ENCODE assay signal across 16 cellular contexts in the genomic region with DNA sequence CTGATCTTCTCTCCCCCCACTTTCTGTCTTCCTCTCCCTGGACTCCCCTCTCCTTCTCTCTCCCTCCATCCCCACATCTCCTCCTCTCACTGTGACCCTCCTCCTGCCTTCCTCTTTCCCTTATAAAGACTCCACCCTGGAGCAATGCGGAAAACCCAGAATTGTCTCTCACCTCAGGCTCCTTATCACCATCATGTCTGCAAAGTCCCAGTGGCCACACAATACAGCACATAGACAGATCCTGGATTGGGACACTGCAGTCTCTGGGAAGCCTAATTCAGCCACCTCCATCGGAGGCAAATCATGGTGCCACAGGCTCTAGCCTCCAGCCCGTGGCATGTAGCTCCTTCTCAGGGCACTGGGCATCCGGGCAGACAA. TPM values are rescaled to one million over a fixed set of nuclear protein-coding genes. Genes with fewer than 3 reads are reported as not detected.
DNase-seq lines count a peak whose midpoint lies in the region; ATAC-seq and TF ChIP-seq lines count a peak whose summit lies in the region.
"Had no signal": no experiment of that assay in that cellular context is flagged by ENCODE, and none has a peak within 500 bp of the region (broad histone marks: within the 10 kb centered on the region; RNA-seq: fewer than 3 reads in every experiment).

No MANE protein-coding gene starts in this region.

- no peak for DNase-seq in activated T-cell treated with anti-CD3 and anti-CD28 coated beads, Interleukin-2, amount 50 U/mL, for 24 hours
- DNase-seq in activated T-cell treated with anti-CD3 and anti-CD28 coated beads, Interleukin-2, amount 50 U/mL, for 1 hour, result no peak
- peak; percentile 19 for DNase-seq in Caki2 (ENCODE audit: low read depth)
- DNase-seq: activated gamma-delta T cell had no signal

- H3K27me3 Mint-ChIP-seq in activated T-cell treated with anti-CD3 and anti-CD28 coated beads, Interleukin-2, amount 50 U/mL, for 24 hours, result peaks cover 29% of the 10 kb centered on the region
- peaks cover 61% of the 10 kb centered on the region for H3K27me3 Mint-ChIP-seq in nephron (ENCODE audit: low read depth)

- in situ Hi-C loops in Caki2 (cut with HindIII; ENCODE audit: low pct_unique_long_range_greater_than_20kb, low sequenced_read_pairs), result no loop called here

- no peaks in the 10 kb centered on the region for H3K36me3 Mint-ChIP-seq in activated T-cell treated with anti-CD3 and anti-CD28 coated beads, Interleukin-2, amount 50 U/mL, for 24 hours (ENCODE audit: low read depth)
- H3K36me3 Mint-ChIP-seq in nephron (ENCODE audit: low read depth), result peaks cover 3% of the 10 kb centered on the region
- H3K36me3 Mint-ChIP-seq: IgD-negative memory B cell had no signal

- H3K4me3 Mint-ChIP-seq in activated T-cell treated with anti-CD3 and anti-CD28 coated beads, Interleukin-2, amount 50 U/mL, for 24 hours, result peak overlapping the region; percentile 72
- H3K4me3 Mint-ChIP-seq in nephron, result peak overlapping the region; percentile 44 to 84 (median 49)

- no peak for TF ChIP-seq CTCF in nephron (IDR thresholded peaks at IDR 0.05; ENCODE audit: unreplicated experiment in 3 of 3)

- H3K27ac Mint-ChIP-seq in activated T-cell treated with anti-CD3 and anti-CD28 coated beads, Interleukin-2, amount 50 U/mL, for 24 hours, result no peak overlapping the region
- no peak overlapping the region for H3K27ac Mint-ChIP-seq in nephron
- H3K27ac Mint-ChIP-seq: IgD-negative memory B cell; stimulated activated naive CD8-positive, alpha-beta T cell treated with anti-CD3 and anti-CD28 coated beads, Interleukin-15, amount 100 ng/mL, for 72 hours had no signal

- peaks cover 47% of the 10 kb centered on the region for H3K4me1 Mint-ChIP-seq in activated T-cell treated with anti-CD3 and anti-CD28 coated beads, Interleukin-2, amount 50 U/mL, for 24 hours (ENCODE audit: low read depth)
- peaks cover 15% of the 10 kb centered on the region for H3K4me1 Mint-ChIP-seq in nephron

- ATAC-seq in GM21360 (IDR thresholded peaks at IDR 0.05; ENCODE audit: unreplicated experiment), result no peak
- no peak for ATAC-seq in GM19395 (IDR thresholded peaks at IDR 0.05; ENCODE audit: unreplicated experiment)
- ATAC-seq in GM18868 (IDR thresholded peaks at IDR 0.05; ENCODE audit: unreplicated experiment), result no peak

- peak overlapping the region; percentile 52 for H3K27ac ChIP-seq in angular gyrus (ENCODE audit: low read depth, low read length)
- H3K27ac ChIP-seq: ascending aorta, epithelial cell of prostate, upper lobe of right lung had no signal

- no peaks in the 10 kb centered on the region for H3K9me3 Mint-ChIP-seq in activated T-cell treated with anti-CD3 and anti-CD28 coated beads, Interleukin-2, amount 50 U/mL, for 24 hours
- H3K9me3 Mint-ChIP-seq in nephron, result no peaks in the 10 kb centered on the region
- H3K9me3 Mint-ChIP-seq: IgD-negative memory B cell; stimulated activated naive CD8-positive, alpha-beta T cell treated with anti-CD3 and anti-CD28 coated beads, Interleukin-15, amount 100 ng/mL, for 72 hours had no signal

RNA-seq across cellular contexts. Expression of a gene that starts 2.7 kb away (rescaled TPM):
- total RNA-seq in Caki2 (2014; rRNA removed; shearing (Covaris generic); ENCODE audit: low replicate concordance), result 0.49 and 2.8 TPM in 2 replicates
- total RNA-seq: ascending aorta, H4, osteocyte, upper lobe of right lung had no signal

RNA-seq across cellular contexts. Expression of a gene that starts 43.0 kb away (rescaled TPM):
- total RNA-seq in Caki2 (2014; rRNA removed; shearing (Covaris generic); ENCODE audit: low replicate concordance), result not detected in 2 replicates
- total RNA-seq: ascending aorta, H4, osteocyte, upper lobe of right lung had no signal

RNA-seq across cellular contexts. Expression of a gene that starts 53.0 kb away (rescaled TPM):
- total RNA-seq in Caki2 (2014; rRNA removed; shearing (Covaris generic); ENCODE audit: low replicate concordance), result 0.10 TPM in 1 of 2 replicates, not detected in the other
- total RNA-seq: osteocyte had no signal
